In the genomic region with DNA sequence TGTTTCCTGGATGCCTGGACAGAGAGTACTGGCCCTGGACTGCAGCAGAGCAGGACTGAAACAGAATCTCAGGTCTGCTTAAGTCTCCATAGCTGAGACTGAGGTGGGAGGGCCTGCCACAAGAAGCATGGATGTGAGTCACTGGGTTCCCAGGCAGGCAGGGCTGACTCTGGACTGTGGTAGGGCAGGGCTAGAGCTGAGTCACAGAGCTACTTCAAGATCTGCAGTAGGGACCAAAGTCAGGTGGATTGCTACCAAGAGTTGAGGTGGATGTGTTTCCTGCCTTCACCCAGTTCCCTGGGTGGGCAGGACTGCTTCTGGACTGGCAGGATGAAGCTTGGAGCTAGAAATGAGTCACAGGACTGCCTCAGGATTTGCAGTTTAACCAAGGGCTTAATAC, we compare ENCODE assay signal across 17 cellular contexts.
DNase-seq lines count a peak whose midpoint lies in the region; TF ChIP-seq lines count a peak whose summit lies in the region.
"Had no signal": no experiment of that assay in that cellular context is flagged by ENCODE, and none has a peak within 500 bp of the region (broad histone marks: within the 10 kb centered on the region; RNA-seq: fewer than 3 reads in every experiment).

No MANE protein-coding gene starts in this region.

- POLR2A ChIA-PET in activated CD4-positive, alpha-beta T cell treated with anti-CD3 and anti-CD28 coated beads, Interleukin-2, amount 10 ng/mL, durations not matched to agents 7 days and 5 days (lab: Charles Lee) = no interaction called here

- no peak overlapping the region for H3K4me3 ChIP-seq in astrocyte of the spinal cord (ENCODE audit: low read depth, low read length)
- no peak overlapping the region for H3K4me3 ChIP-seq in kidney epithelial cell (ENCODE audit: low read depth, low read length)
- H3K4me3 ChIP-seq: ovary had no signal

- no peak for TF ChIP-seq CTCF in astrocyte of the spinal cord (IDR thresholded peaks at IDR 0.05; ENCODE audit: low read depth, low read length)
- no peak for TF ChIP-seq CTCF in kidney epithelial cell (IDR thresholded peaks at IDR 0.05; ENCODE audit: insufficient read depth, low read length, poor library complexity, severe bottlenecking)

- H3K27ac Mint-ChIP-seq in activated CD4-positive, alpha-beta T cell treated with anti-CD3 and anti-CD28 coated beads, Interleukin-2, amount 10 ng/mL, durations not matched to agents 7 days and 5 days = no peak overlapping the region
- H3K27ac Mint-ChIP-seq: activated naive CD8-positive, alpha-beta T cell treated with anti-CD3 and anti-CD28 coated beads, Interleukin-2, amount 10 ng/mL, durations not matched to agents 7 days and 5 days; CD8-positive, alpha-beta T cell had no signal

- CTCF ChIA-PET in activated CD4-positive, alpha-beta T cell treated with anti-CD3 and anti-CD28 coated beads, Interleukin-2, amount 10 ng/mL, durations not matched to agents 7 days and 5 days (lab: Charles Lee) = no interaction called here

- H3K27me3 Mint-ChIP-seq in activated CD4-positive, alpha-beta T cell treated with anti-CD3 and anti-CD28 coated beads, Interleukin-2, amount 10 ng/mL, durations not matched to agents 7 days and 5 days = no peaks in the 10 kb centered on the region
- H3K27me3 Mint-ChIP-seq: activated naive CD8-positive, alpha-beta T cell treated with anti-CD3 and anti-CD28 coated beads, Interleukin-2, amount 10 ng/mL, durations not matched to agents 7 days and 5 days had no signal

- H3K36me3 Mint-ChIP-seq in activated CD4-positive, alpha-beta T cell treated with anti-CD3 and anti-CD28 coated beads, Interleukin-2, amount 10 ng/mL, durations not matched to agents 7 days and 5 days (ENCODE audit: low read depth) = no peaks in the 10 kb centered on the region
- H3K36me3 Mint-ChIP-seq: activated naive CD8-positive, alpha-beta T cell treated with anti-CD3 and anti-CD28 coated beads, Interleukin-2, amount 10 ng/mL, durations not matched to agents 7 days and 5 days; CD8-positive, alpha-beta T cell had no signal

- in situ Hi-C loops in astrocyte of the spinal cord (cut with HindIII; ENCODE audit: low sequenced_read_pairs) = no loop called here

- peaks cover 2% of the 10 kb centered on the region for H3K9me3 Mint-ChIP-seq in activated CD4-positive, alpha-beta T cell treated with anti-CD3 and anti-CD28 coated beads, Interleukin-2, amount 10 ng/mL, durations not matched to agents 7 days and 5 days

- H3K4me3 Mint-ChIP-seq in activated CD4-positive, alpha-beta T cell treated with anti-CD3 and anti-CD28 coated beads, Interleukin-2, amount 10 ng/mL, durations not matched to agents 7 days and 5 days = no peak overlapping the region
- H3K4me3 Mint-ChIP-seq: activated naive CD8-positive, alpha-beta T cell treated with anti-CD3 and anti-CD28 coated beads, Interleukin-2, amount 10 ng/mL, durations not matched to agents 7 days and 5 days; CD8-positive, alpha-beta T cell; central memory CD8-positive, alpha-beta T cell had no signal

- H3K27me3 ChIP-seq in kidney epithelial cell (ENCODE audit: control insufficient read depth, insufficient read depth, low read length) = no peaks in the 10 kb centered on the region
- H3K27me3 ChIP-seq: ovary had no signal

- peak; percentile 45 for DNase-seq in activated CD4-positive, alpha-beta T cell treated with anti-CD3 and anti-CD28 coated beads for 48 hours
- DNase-seq in activated CD4-positive, alpha-beta T cell treated with anti-CD3 and anti-CD28 coated beads, Interleukin-2, amount 10 ng/mL, durations not matched to agents 7 days and 5 days = no peak
- DNase-seq in HK-2 (ENCODE audit: unreplicated experiment) (peak; percentile 18), astrocyte of the spinal cord (ENCODE audit: low read depth, low spot score) (peak; percentile 51), kidney epithelial cell (ENCODE audit: low read depth) (peak; percentile 5), NCI-H2196 treated with DMSO at 0.1 percent for 48 hours (lab: John Stamatoyannopoulos, UW; ENCODE audit: unreplicated experiment) (no peak), NCI-H2171 treated with DMSO at 0.1 percent for 48 hours (lab: John Stamatoyannopoulos, UW) (no peak), HCEC 1CT (no peak)
- DNase-seq: activated naive CD8-positive, alpha-beta T cell treated with anti-CD3 and anti-CD28 coated beads, Interleukin-2, amount 10 ng/mL, durations not matched to agents 7 days and 5 days; CD8-positive, alpha-beta T cell; glutamatergic neuron; Karpas-422; kidney glomerular epithelial cell; NCI-H1694; NCI-H524; ovary had no signal

- H3K4me1 Mint-ChIP-seq in activated CD4-positive, alpha-beta T cell treated with anti-CD3 and anti-CD28 coated beads, Interleukin-2, amount 10 ng/mL, durations not matched to agents 7 days and 5 days = no peaks in the 10 kb centered on the region
- H3K4me1 Mint-ChIP-seq: activated naive CD8-positive, alpha-beta T cell treated with anti-CD3 and anti-CD28 coated beads, Interleukin-2, amount 10 ng/mL, durations not matched to agents 7 days and 5 days; central memory CD8-positive, alpha-beta T cell had no signal

- no peaks in the 10 kb centered on the region for H3K36me3 ChIP-seq in kidney epithelial cell (ENCODE audit: control insufficient read depth, insufficient read depth, low read length)
- H3K36me3 ChIP-seq: ovary had no signal

Comparison
In these comparisons a context has a peak if more than half of its experiments do, and no peak if none do; other contexts are left out.
1. DNase-seq: peak in activated CD4-positive, alpha-beta T cell treated with anti-CD3 and anti-CD28 coated beads for 48 hours (single experiment), HK-2 (single experiment), astrocyte of the spinal cord (single experiment) and kidney epithelial cell (single experiment); none in activated CD4-positive, alpha-beta T cell treated with anti-CD3 and anti-CD28 coated beads, Interleukin-2, amount 10 ng/mL, durations not matched to agents 7 days and 5 days (single experiment), NCI-H2196 treated with DMSO at 0.1 percent for 48 hours (single experiment), NCI-H2171 treated with DMSO at 0.1 percent for 48 hours (single experiment) and HCEC 1CT (single experiment).